1 cellular context compared by ENCODE assay signal in genomic region chr6:91299544-91300491, GRCh38.
TF ChIP-seq lines count a peak whose summit lies in the region.

No MANE protein-coding gene starts in this region.

TF ChIP-seq in IMR-90, 13 proteins besides CTCF, POLR2A, EP300 and RAD21 (continued from another document):
- TF ChIP-seq USF2 (IDR thresholded peaks at IDR 0.05; ENCODE audit: low read depth, low read length), result no peak
- no peak for TF ChIP-seq MAZ (IDR thresholded peaks at IDR 0.05; ENCODE audit: borderline replicate concordance, low read depth, low read length)
- no peak for TF ChIP-seq NFE2L2 (IDR thresholded peaks at IDR 0.05; ENCODE audit: low read depth, low read length)
- no peak for TF ChIP-seq CEBPB (IDR thresholded peaks at IDR 0.05; ENCODE audit: low read depth, low read length)
- no peak for TF ChIP-seq SMC3 (IDR thresholded peaks at IDR 0.05; ENCODE audit: low read depth, low read length)
